Comparison of ENCODE assay signal across 1 cellular context in genomic region chr9:113675475-113675941, GRCh38.
TF ChIP-seq lines count a peak whose summit lies in the region.

No MANE protein-coding gene starts in this region.

TF ChIP-seq in K562, 482 proteins besides CTCF, POLR2A, EP300 and RAD21 (continued from another document):
- TF ChIP-seq HMBOX1 (IDR thresholded peaks at IDR 0.05), result peak; percentile 70
- peak; percentile 52 for TF ChIP-seq MAX (CRISPR knock-in tag; IDR thresholded peaks at IDR 0.05)
- peak; percentile 63; the same call in 1 of the 2 replicates for TF ChIP-seq MEF2D (tag; conservative IDR thresholded peaks at IDR 0.05; ENCODE audit: low read depth)
- TF ChIP-seq TRIM25 (IDR thresholded peaks at IDR 0.05; ENCODE audit: borderline replicate concordance), result no peak
- TF ChIP-seq HMG20B (CRISPR knock-in tag; IDR thresholded peaks at IDR 0.05), result no peak
- TF ChIP-seq BDP1 (IDR thresholded peaks at IDR 0.05; ENCODE audit: insufficient read depth, insufficient read length), result no peak
- TF ChIP-seq TEAD2 (tag; IDR thresholded peaks at IDR 0.05), result no peak
- no peak for TF ChIP-seq KDM1A (IDR thresholded peaks at IDR 0.05)
- TF ChIP-seq BCL6 (CRISPR knock-in tag; IDR thresholded peaks at IDR 0.05), result no peak
- TF ChIP-seq TFAP4 (CRISPR knock-in tag; IDR thresholded peaks at IDR 0.05; ENCODE audit: borderline replicate concordance), result peak; percentile 75
- TF ChIP-seq BACH1 (tag; IDR thresholded peaks at IDR 0.05), result peak; percentile 77
- TF ChIP-seq RBM39 (optimal IDR thresholded peaks at IDR 0.05; ENCODE audit: low read depth, low read length), result no peak
- TF ChIP-seq ZNF395 (CRISPR knock-in tag; IDR thresholded peaks at IDR 0.05), result peak; percentile 54; the same call in 1 of the 2 replicates
- TF ChIP-seq EWSR1 (IDR thresholded peaks at IDR 0.05; ENCODE audit: borderline replicate concordance, low read depth, partially characterized antibody), result no peak
- TF ChIP-seq MAFK (IDR thresholded peaks at IDR 0.05; ENCODE audit: low read length), result peak; percentile 41; the same call in 1 of the 2 replicates
- no peak for TF ChIP-seq NUFIP1 (IDR thresholded peaks at IDR 0.05; ENCODE audit: partially characterized antibody)
- no peak for TF ChIP-seq ZNF511 (CRISPR knock-in tag; IDR thresholded peaks at IDR 0.05)
- TF ChIP-seq GABPB1 (CRISPR knock-in tag; IDR thresholded peaks at IDR 0.05), result 0 out of 2 replicates have a peak, but pooled peaks have one; percentile 36
- peak; percentile 72 for TF ChIP-seq ATF3 (IDR thresholded peaks at IDR 0.05)
- no peak for TF ChIP-seq ATF3 (CRISPR knock-in tag; conservative IDR thresholded peaks at IDR 0.05)
- TF ChIP-seq BHLHE40 (IDR thresholded peaks at IDR 0.05; ENCODE audit: low read length), result peak; percentile 52; the same call in 1 of the 2 replicates
- peak; percentile 47; the same call in 1 of the 2 replicates for TF ChIP-seq ZNF316 (IDR thresholded peaks at IDR 0.05)
- 0 out of 2 replicates have a peak, but pooled peaks have one; percentile 15 for TF ChIP-seq MGA (IDR thresholded peaks at IDR 0.05)
- TF ChIP-seq ZEB2 (IDR thresholded peaks at IDR 0.05), result no peak
- no peak for TF ChIP-seq ATF1 (CRISPR knock-in tag; IDR thresholded peaks at IDR 0.05)
- peak; percentile 84 for TF ChIP-seq ATF1 (tag; IDR thresholded peaks at IDR 0.05)
- no peak for TF ChIP-seq NCOR1 (IDR thresholded peaks at IDR 0.05)
- 0 out of 2 replicates have a peak, but pooled peaks have one; percentile 13 for TF ChIP-seq RAD51 (IDR thresholded peaks at IDR 0.05; ENCODE audit: borderline replicate concordance, low read depth)
- no peak for TF ChIP-seq CREB1 (IDR thresholded peaks at IDR 0.05)
- TF ChIP-seq CREB1 (CRISPR knock-in tag; IDR thresholded peaks at IDR 0.05), result peak; percentile 70
- peak in 1 of 2 experiments; percentile 47; a peak in 1 of 4 replicates for TF ChIP-seq ZNF639 (CRISPR knock-in tag; conservative IDR thresholded peaks at IDR 0.05 in 1 of 2, IDR thresholded peaks at IDR 0.05 in 1 of 2)
- peak; percentile 89 for TF ChIP-seq CREM (IDR thresholded peaks at IDR 0.05; ENCODE audit: low read depth)
- no peak for TF ChIP-seq ZNF766 (CRISPR knock-in tag; conservative IDR thresholded peaks at IDR 0.05)
- TF ChIP-seq FOSL1 (tag; conservative IDR thresholded peaks at IDR 0.05), result peak; percentile 94
- no peak for TF ChIP-seq MAFF (IDR thresholded peaks at IDR 0.05; ENCODE audit: low read length)
- no peak for TF ChIP-seq ZNF133 (CRISPR knock-in tag; IDR thresholded peaks at IDR 0.05)
- TF ChIP-seq NFRKB (IDR thresholded peaks at IDR 0.05; ENCODE audit: low read depth), result no peak
- TF ChIP-seq SMARCA4 (IDR thresholded peaks at IDR 0.05), result 0 out of 2 replicates have a peak, but pooled peaks have one; percentile 24
- TF ChIP-seq L3MBTL2 (IDR thresholded peaks at IDR 0.05), result peak; percentile 42; the same call in 1 of the 2 replicates
- no peak for TF ChIP-seq JUNB (CRISPR knock-in tag; conservative IDR thresholded peaks at IDR 0.05)
- TF ChIP-seq USF1 (CRISPR knock-in tag; IDR thresholded peaks at IDR 0.05), result peak; percentile 71
- peak; percentile 50; the same call in 1 of the 2 replicates for TF ChIP-seq JUND (IDR thresholded peaks at IDR 0.05; ENCODE audit: borderline replicate concordance, low read depth, low read length)
- peak; percentile 76; the same call in 2 of the 3 replicates for TF ChIP-seq JUND (tag; IDR thresholded peaks at IDR 0.05; ENCODE audit: borderline replicate concordance, low read depth, low read length)
- peak; percentile 25; the same call in 1 of the 2 replicates for TF ChIP-seq MEF2A (IDR thresholded peaks at IDR 0.05; ENCODE audit: control insufficient read depth, low read depth, low read length)
- no peak for TF ChIP-seq FOXK2 (conservative IDR thresholded peaks at IDR 0.05 in 1 of 2, IDR thresholded peaks at IDR 0.05 in 1 of 2; ENCODE audit: low read depth in 2 of 2)
